ENCODE assay signal across 10 cellular contexts in genomic region chr6:14596410-14596809, GRCh38.
DNase-seq lines count a peak whose midpoint lies in the region; ATAC-seq, FAIRE-seq and TF ChIP-seq lines count a peak whose summit lies in the region.
"Had no signal": no experiment of that assay in that cellular context is flagged by ENCODE, and none has a peak within 500 bp of the region (broad histone marks: within the 10 kb centered on the region; RNA-seq: fewer than 3 reads in every experiment).

No MANE protein-coding gene starts in this region.

- H4K8ac ChIP-seq in H1 (ENCODE audit: extremely low read depth, insufficient read depth, low read length) = no peak overlapping the region

- no peaks in the 10 kb centered on the region for H3K9me3 Mint-ChIP-seq in activated CD4-positive, alpha-beta memory T cell treated with anti-CD3 and anti-CD28 coated beads for 36 hours
- H3K9me3 Mint-ChIP-seq in activated CD4-positive, alpha-beta memory T cell treated with anti-CD3 and anti-CD28 coated beads, Interleukin-2, amount 10 ng/mL, durations not matched to agents 7 days and 5 days = peaks cover 4% of the 10 kb centered on the region

- H3K4me1 Mint-ChIP-seq in activated CD4-positive, alpha-beta memory T cell treated with anti-CD3 and anti-CD28 coated beads for 36 hours (ENCODE audit: low read depth) = peaks cover 13% of the 10 kb centered on the region
- peaks cover 3% of the 10 kb centered on the region for H3K4me1 Mint-ChIP-seq in activated CD4-positive, alpha-beta memory T cell treated with anti-CD3 and anti-CD28 coated beads, Interleukin-2, amount 10 ng/mL, durations not matched to agents 7 days and 5 days

- no peaks in the 10 kb centered on the region for H3K36me3 ChIP-seq in H1 (ENCODE audit: control insufficient read depth in 2 of 4, insufficient read depth in 4 of 4, low read length in 3 of 4)
- H3K36me3 ChIP-seq in gastroesophageal sphincter = no peaks in the 10 kb centered on the region

- H2BK15ac ChIP-seq in H1 (ENCODE audit: low read length) = no peak overlapping the region

- no peaks in the 10 kb centered on the region for H3K9me3 ChIP-seq in H1 (ENCODE audit: insufficient read depth in 2 of 2, low read depth in 1 of 2, low read length in 1 of 2)
- H3K9me3 ChIP-seq in gastroesophageal sphincter = no peaks in the 10 kb centered on the region

- H3K4me3 ChIP-seq in H1 (ENCODE audit: extremely low read depth in 1 of 4, insufficient read depth in 2 of 4, low read depth in 3 of 4, low read length in 4 of 4) (no peak overlapping the region), skeletal muscle cell (ENCODE audit: low read depth, low read length) (no peak overlapping the region), gastroesophageal sphincter (no peak overlapping the region)

- intact Hi-C loops in activated CD4-positive, alpha-beta memory T cell treated with anti-CD3 and anti-CD28 coated beads for 36 hours (cut with micrococcal nuclease) = no loop called here

- peaks cover 0 to 2% (median 0%) of the 10 kb centered on the region in 4 experiments; a peak in 1 of 7 replicates for H3K27me3 ChIP-seq in H1 (replicated peaks in 1 of 4; ENCODE audit: control insufficient read depth in 3 of 4, extremely low read depth in 1 of 4, insufficient read depth in 3 of 4, low read length in 3 of 4)
- H3K27me3 ChIP-seq in gastroesophageal sphincter = peaks cover 4% of the 10 kb centered on the region

- H2BK120ac ChIP-seq in H1 (replicated peaks; ENCODE audit: low read depth, low read length) = no peak overlapping the region

- no peak overlapping the region for H2BK5ac ChIP-seq in H1 (ENCODE audit: low read depth, low read length)

- H3K9ac ChIP-seq in H1 (replicated peaks in 1 of 4; ENCODE audit: extremely low read depth in 1 of 4, low read depth in 3 of 4, low read length in 3 of 4) = no peak overlapping the region

- CTCF ChIA-PET in activated CD4-positive, alpha-beta memory T cell treated with anti-CD3 and anti-CD28 coated beads for 36 hours (lab: Charles Lee) = no interaction called here
- CTCF ChIA-PET in activated CD4-positive, alpha-beta memory T cell treated with anti-CD3 and anti-CD28 coated beads, Interleukin-2, amount 10 ng/mL, durations not matched to agents 7 days and 5 days (lab: Charles Lee) = no interaction called here
- CTCF ChIA-PET in H1 (lab: Charles Lee; ENCODE audit: partially characterized antibody) = no interaction called here

- no peak overlapping the region for H3K4me2 ChIP-seq in H1 (ENCODE audit: insufficient read depth in 1 of 2, low read depth in 2 of 2, low read length in 2 of 2)

- no peak overlapping the region for H4K5ac ChIP-seq in H1 (ENCODE audit: insufficient read length, low read depth, low read length)

- ATAC-seq in HG03139 (IDR thresholded peaks at IDR 0.05; ENCODE audit: unreplicated experiment) = no peak
- no peak for ATAC-seq in gastroesophageal sphincter

- H3K27ac ChIP-seq in H1 (ENCODE audit: low read depth, low read length) = no peak overlapping the region
- H3K27ac ChIP-seq in gastroesophageal sphincter = no peak overlapping the region

- peaks cover 0 to 12% (median 4%) of the 10 kb centered on the region in 4 experiments; a peak in 4 of 7 replicates for H3K4me1 ChIP-seq in H1 (replicated peaks in 1 of 4; ENCODE audit: control insufficient read depth in 3 of 4, insufficient read depth in 4 of 4, low read length in 3 of 4)
- H3K4me1 ChIP-seq in gastroesophageal sphincter = no peaks in the 10 kb centered on the region

- no peak for FAIRE-seq in H1 (lab: Jason Lieb, UNC)

- no peak for TF ChIP-seq EP300 in H1 (IDR thresholded peaks at IDR 0.05; ENCODE audit: borderline replicate concordance in 1 of 2, low read depth in 2 of 2, low read length in 2 of 2)
- TF ChIP-seq EP300 in gastroesophageal sphincter (IDR thresholded peaks at IDR 0.05) = no peak

- H2BK20ac ChIP-seq in H1 (ENCODE audit: low read length) = no peak overlapping the region

- H3K23me2 ChIP-seq in H1 (ENCODE audit: low read depth, low read length) = no peaks in the 10 kb centered on the region

- TF ChIP-seq RAD21 in H1 (IDR thresholded peaks at IDR 0.05 in 1 of 2, conservative IDR thresholded peaks at IDR 0.05 in 1 of 2; ENCODE audit: low read depth in 2 of 2, low read length in 2 of 2) = no peak

- H3K4me3 Mint-ChIP-seq in activated CD4-positive, alpha-beta memory T cell treated with anti-CD3 and anti-CD28 coated beads for 36 hours = no peak overlapping the region
- H3K4me3 Mint-ChIP-seq in activated CD4-positive, alpha-beta memory T cell treated with anti-CD3 and anti-CD28 coated beads, Interleukin-2, amount 10 ng/mL, durations not matched to agents 7 days and 5 days = no peak overlapping the region

- no peak overlapping the region for H2BK12ac ChIP-seq in H1 (ENCODE audit: low read depth, low read length)

- H3K18ac ChIP-seq in H1 (ENCODE audit: extremely low read depth, low read length) = no peak overlapping the region

- H3K79me1 ChIP-seq in H1 (ENCODE audit: low read depth, low read length) = no peaks in the 10 kb centered on the region

- no peaks in the 10 kb centered on the region for H3K36me3 Mint-ChIP-seq in activated CD4-positive, alpha-beta memory T cell treated with anti-CD3 and anti-CD28 coated beads for 36 hours
- H3K36me3 Mint-ChIP-seq in activated CD4-positive, alpha-beta memory T cell treated with anti-CD3 and anti-CD28 coated beads, Interleukin-2, amount 10 ng/mL, durations not matched to agents 7 days and 5 days (ENCODE audit: low read depth) = peaks cover 4% of the 10 kb centered on the region

- H2AK5ac ChIP-seq in H1 (ENCODE audit: low read depth, low read length) = no peak overlapping the region

- H3K14ac ChIP-seq in H1 (ENCODE audit: insufficient read length) = no peak overlapping the region

- TF ChIP-seq CTCF in H1 (IDR thresholded peaks at IDR 0.05; ENCODE audit: control extremely low read depth in 1 of 3, insufficient read depth in 1 of 3, low read depth in 1 of 3, low read length in 3 of 3) = no peak
- no peak for TF ChIP-seq CTCF in gastroesophageal sphincter (IDR thresholded peaks at IDR 0.05)

- H4K91ac ChIP-seq in H1 (replicated peaks; ENCODE audit: insufficient read length, low read length) = no peak overlapping the region

- H3K27me3 Mint-ChIP-seq in activated CD4-positive, alpha-beta memory T cell treated with anti-CD3 and anti-CD28 coated beads for 36 hours = no peaks in the 10 kb centered on the region
- H3K27me3 Mint-ChIP-seq in activated CD4-positive, alpha-beta memory T cell treated with anti-CD3 and anti-CD28 coated beads, Interleukin-2, amount 10 ng/mL, durations not matched to agents 7 days and 5 days = no peaks in the 10 kb centered on the region
- H3K27me3 Mint-ChIP-seq: progenitor cell of endocrine pancreas had no signal

- H4K20me1 ChIP-seq in H1 (replicated peaks in 1 of 2; ENCODE audit: control insufficient read depth in 1 of 2, insufficient read depth in 2 of 2, low read length in 2 of 2) = no peaks in the 10 kb centered on the region

- POLR2A ChIA-PET in activated CD4-positive, alpha-beta memory T cell treated with anti-CD3 and anti-CD28 coated beads for 36 hours (lab: Charles Lee) = no interaction called here
- POLR2A ChIA-PET in activated CD4-positive, alpha-beta memory T cell treated with anti-CD3 and anti-CD28 coated beads, Interleukin-2, amount 10 ng/mL, durations not matched to agents 7 days and 5 days (lab: Charles Lee) = no interaction called here
- POLR2A ChIA-PET in H1 (lab: Charles Lee; ENCODE audit: partially characterized antibody) = no interaction called here

- TF ChIP-seq POLR2A in H1 (IDR thresholded peaks at IDR 0.05; ENCODE audit: control extremely low read depth in 1 of 2, low read depth in 2 of 2, low read length in 2 of 2) (no peak), gastroesophageal sphincter (IDR thresholded peaks at IDR 0.05) (no peak)

- H2AFZ ChIP-seq in H1 (ENCODE audit: low read length) = no peak overlapping the region

- 86% methylated on average over 4 of the region's 4 CpGs; no CpG with 5 or more reads in 1 of the 2 experiments for WGBS in H1 (ENCODE audit: extremely low coverage in 1 of 2, insufficient coverage in 1 of 2, insufficient read length in 1 of 2, insufficient replicate concordance in 2 of 2, low coverage in 1 of 2, low lambda C conversion rate in 2 of 2, missing lambda C conversion rate in 1 of 2), 2 experiments
- 78% methylated on average over 4 of the region's 4 CpGs; no CpG with 5 or more reads in 1 of the 2 donors for WGBS in gastroesophageal sphincter (ENCODE audit: low coverage in 1 of 2), 2 donors

- H3K23ac ChIP-seq in H1 (ENCODE audit: insufficient read length) = no peak overlapping the region

- no peaks in the 10 kb centered on the region for H3K79me2 ChIP-seq in H1 (ENCODE audit: control insufficient read depth in 1 of 2, insufficient read depth in 2 of 2, low read length in 2 of 2)

- no peak overlapping the region for H3K4ac ChIP-seq in H1 (replicated peaks; ENCODE audit: insufficient read length, low read depth, low read length)

- peak; percentile 44 for DNase-seq in activated CD4-positive, alpha-beta memory T cell treated with anti-CD3 and anti-CD28 coated beads for 36 hours
- DNase-seq in activated CD4-positive, alpha-beta memory T cell treated with anti-CD3 and anti-CD28 coated beads, Interleukin-2, amount 10 ng/mL, durations not matched to agents 7 days and 5 days = no peak
- DNase-seq in NOMO-1 treated with DMSO at 0.1 percent for 48 hours (lab: John Stamatoyannopoulos, UW; ENCODE audit: unreplicated experiment) = peak; percentile 86
- DNase-seq in H1 (ENCODE audit: low read depth in 1 of 2, low spot score in 2 of 2) = no peak
- peak; percentile 97 for DNase-seq in skeletal muscle cell (ENCODE audit: low read depth)
- no peak for DNase-seq in medulla oblongata (ENCODE audit: extremely low spot score)
- DNase-seq: NCI-H1417 treated with DMSO at 0.1 percent for 48 hours had no signal

- no peak overlapping the region for H3K27ac Mint-ChIP-seq in activated CD4-positive, alpha-beta memory T cell treated with anti-CD3 and anti-CD28 coated beads for 36 hours
- no peak overlapping the region for H3K27ac Mint-ChIP-seq in activated CD4-positive, alpha-beta memory T cell treated with anti-CD3 and anti-CD28 coated beads, Interleukin-2, amount 10 ng/mL, durations not matched to agents 7 days and 5 days
- H3K27ac Mint-ChIP-seq: progenitor cell of endocrine pancreas had no signal

- no peak overlapping the region for H3K56ac ChIP-seq in H1 (replicated peaks; ENCODE audit: insufficient read length, low read depth, low read length)

TF ChIP-seq in H1, 55 proteins besides CTCF, POLR2A, EP300 and RAD21:
- no peak for TF ChIP-seq TBP (IDR thresholded peaks at IDR 0.05; ENCODE audit: low read depth, low read length)
- TF ChIP-seq JUND (IDR thresholded peaks at IDR 0.05; ENCODE audit: low read length) = peak; percentile 85
- TF ChIP-seq CEBPB (IDR thresholded peaks at IDR 0.05; ENCODE audit: low read depth, low read length) = peak; percentile 37; the same call in 1 of the 2 replicates
TF ChIP-seq in H1: peak in this region for 2.

Comparison
In these comparisons a context has a peak if more than half of its experiments do, and no peak if none do; other contexts are left out.
1. DNase-seq: peak in activated CD4-positive, alpha-beta memory T cell treated with anti-CD3 and anti-CD28 coated beads for 36 hours (single experiment), NOMO-1 treated with DMSO at 0.1 percent for 48 hours (single experiment) and skeletal muscle cell (single experiment); none in activated CD4-positive, alpha-beta memory T cell treated with anti-CD3 and anti-CD28 coated beads, Interleukin-2, amount 10 ng/mL, durations not matched to agents 7 days and 5 days (single experiment), H1 (0 of 2) and medulla oblongata (single experiment).